ENCODE assay signal across 14 cellular contexts in the genomic region with DNA sequence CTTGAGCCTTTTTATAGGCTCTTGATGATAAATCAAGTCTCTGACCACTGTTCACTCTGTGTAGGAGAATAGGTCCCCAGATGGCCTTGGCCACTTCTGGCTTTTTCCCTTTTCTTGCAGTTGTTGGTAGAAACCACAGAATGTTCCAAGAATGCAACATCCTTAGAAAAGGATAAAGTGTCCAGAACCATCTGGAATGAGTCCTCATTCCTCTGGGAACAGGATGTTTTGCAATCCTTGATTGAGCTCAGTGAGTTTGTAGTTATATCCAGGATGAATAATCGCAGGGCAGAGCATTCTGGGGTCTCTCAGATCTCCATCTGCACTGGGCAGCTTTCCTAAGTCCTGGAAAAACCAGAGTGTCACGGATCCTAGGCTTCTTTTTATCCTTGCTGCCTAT.
DNase-seq lines count a peak whose midpoint lies in the region; ATAC-seq and TF ChIP-seq lines count a peak whose summit lies in the region.
"Had no signal": no experiment of that assay in that cellular context is flagged by ENCODE, and none has a peak within 500 bp of the region (broad histone marks: within the 10 kb centered on the region; RNA-seq: fewer than 3 reads in every experiment).

No MANE protein-coding gene starts in this region.

- no peaks in the 10 kb centered on the region; the same call in 1 of the 2 replicates for H3K36me3 Mint-ChIP-seq in HFFc6 (ENCODE audit: low read depth)

- TF ChIP-seq CTCF in HFFc6 (IDR thresholded peaks at IDR 0.05) (no peak), coronary artery (IDR thresholded peaks at IDR 0.05) (no peak)

- peaks cover 18% of the 10 kb centered on the region for H3K4me1 Mint-ChIP-seq in HFFc6 (ENCODE audit: low read depth)

- no peaks in the 10 kb centered on the region for H3K9me3 Mint-ChIP-seq in HFFc6

- H3K4me3 Mint-ChIP-seq in HFFc6 = no peak overlapping the region

- DNase-seq in HFFc6 (peak; percentile 85), brain pericyte (ENCODE audit: low read depth, low spot score) (peak; percentile 44), kidney glomerular epithelial cell (lab: John Stamatoyannopoulos, UW) (peak; percentile 24), smooth muscle cell of the brain vasculature (ENCODE audit: low read depth, low spot score) (peak; percentile 52), coronary artery (ENCODE audit: low spot score) (no peak), G401 (ENCODE audit: low spot score) (no peak)
- DNase-seq: activated CD4-positive, alpha-beta T cell treated with anti-CD3 and anti-CD28 coated beads for 1 hour; activated naive CD4-positive, alpha-beta T cell; KG1; NCI-H2227 treated with DMSO at 0.1 percent for 48 hours; upper lobe of right lung had no signal

- no peaks in the 10 kb centered on the region; the same call in none of the 2 replicates for H3K27me3 Mint-ChIP-seq in HFFc6 (ENCODE audit: insufficient read depth)

- in situ Hi-C loops in G401 (cut with HindIII; ENCODE audit: low sequenced_read_pairs) = no loop called here

- ATAC-seq in HG02759 (IDR thresholded peaks at IDR 0.05; ENCODE audit: unreplicated experiment) = no peak
- no peak for ATAC-seq in GM18861 (IDR thresholded peaks at IDR 0.05; ENCODE audit: unreplicated experiment)
- ATAC-seq: upper lobe of right lung had no signal

- H3K27ac ChIP-seq in coronary artery = no peak overlapping the region
- H3K27ac ChIP-seq: parathyroid adenoma, upper lobe of right lung had no signal

- peak overlapping the region; percentile 52 for H3K27ac Mint-ChIP-seq in HFFc6

- H3K4me3 ChIP-seq in coronary artery = no peak overlapping the region
- H3K4me3 ChIP-seq: upper lobe of right lung had no signal

Comparison
In these comparisons a context has a peak if more than half of its experiments do, and no peak if none do; other contexts are left out.
1. DNase-seq: peak in HFFc6 (single experiment), brain pericyte (single experiment), kidney glomerular epithelial cell (single experiment) and smooth muscle cell of the brain vasculature (single experiment); none in coronary artery (single experiment) and G401 (single experiment).